ENCODE assay signal across 8 cellular contexts in the genomic region with DNA sequence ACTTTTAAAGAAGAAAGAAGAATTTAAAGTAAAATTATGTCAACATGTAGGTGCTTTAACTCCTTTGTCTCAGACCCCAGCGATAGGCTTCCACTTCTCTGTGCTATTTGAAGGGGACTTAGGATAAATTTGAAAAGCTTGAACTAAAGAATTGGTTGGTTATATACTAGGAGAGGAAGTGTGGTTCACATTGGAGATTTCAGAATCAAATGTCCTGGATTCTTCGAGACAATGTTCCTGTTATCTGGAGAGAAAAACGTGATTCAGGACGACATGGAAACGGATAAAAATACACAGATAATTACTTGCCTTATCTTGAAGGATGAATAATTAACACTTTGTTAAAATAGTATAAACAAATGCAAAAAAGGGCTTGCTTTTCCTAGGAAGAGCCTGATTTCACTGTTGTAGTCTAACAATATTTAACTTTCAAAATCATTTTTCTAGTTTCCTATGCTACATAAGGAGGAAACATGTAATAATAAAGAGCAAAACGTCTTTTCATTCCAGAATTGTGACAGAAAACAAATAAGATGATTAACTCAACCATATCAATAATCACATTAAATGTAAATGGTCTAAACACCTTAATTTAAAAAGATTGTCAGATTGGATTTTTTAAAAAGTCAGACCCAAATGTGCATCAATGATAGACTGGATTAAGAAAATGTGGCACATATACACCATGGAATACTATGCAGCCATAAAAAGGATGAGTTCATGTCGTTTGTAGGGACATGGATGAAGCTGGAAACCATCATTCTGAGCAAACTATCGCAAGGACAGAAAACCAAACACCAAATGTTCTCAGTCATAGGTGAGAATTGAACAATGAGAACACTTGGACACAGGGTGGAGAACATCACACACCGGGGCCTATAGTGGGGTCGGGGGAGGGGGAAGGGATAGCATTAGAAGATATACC. TPM values are rescaled to one million over a fixed set of nuclear protein-coding genes. Genes with fewer than 3 reads are reported as not detected.
A peak's percentile ranks its signal among the peaks of the same experiment; 100 is the strongest.
DNase-seq lines count a peak whose midpoint lies in the region; ATAC-seq and TF ChIP-seq lines count a peak whose summit lies in the region.

No MANE protein-coding gene starts in this region.

- H3K27me3 Mint-ChIP-seq in naive thymus-derived CD8-positive, alpha-beta T cell: peaks cover 6 to 22% (median 11%) of the 10 kb centered on the region in 5 donors

- peak overlapping the region; percentile 99 to 100 (median 100) for H3K27ac Mint-ChIP-seq in naive thymus-derived CD8-positive, alpha-beta T cell

- intact Hi-C loops in dorsolateral prefrontal cortex (cut with DNase I): no loop called here

- no peaks in the 10 kb centered on the region for H3K27me3 ChIP-seq in BLaER1 treated with 17β-estradiol and CSF1 and Interleukin-3, amounts not matched to agents 10 nM and 100 nM
- no peaks in the 10 kb centered on the region for H3K27me3 ChIP-seq in dorsolateral prefrontal cortex

- peak overlapping the region; percentile 75 to 93 (median 86) for H3K27ac ChIP-seq in BLaER1 treated with 17β-estradiol and CSF1 and Interleukin-3, amounts not matched to agents 10 nM and 100 nM
- H3K27ac ChIP-seq in dorsolateral prefrontal cortex: peak overlapping the region; percentile 14 to 95 (median 85)

- H3K4me1 ChIP-seq in BLaER1 treated with 17β-estradiol and CSF1 and Interleukin-3, amounts not matched to agents 10 nM and 100 nM: peaks cover 10 to 23% (median 13%) of the 10 kb centered on the region in 10 experiments

- POLR2A ChIA-PET in naive thymus-derived CD8-positive, alpha-beta T cell (lab: Charles Lee): interaction anchor here (0.5 to 2.2 kb wide), 7 partner anchors 36 to 246 kb away, joined by 3 to 18 read pairs (median 6); partner anchors contain the start of genes FBL, PSMC4, ZNF546 and ZNF780B

- peaks cover 26 to 49% (median 47%) of the 10 kb centered on the region in 4 donors for H3K4me1 Mint-ChIP-seq in naive thymus-derived CD8-positive, alpha-beta T cell

- ATAC-seq in naive thymus-derived CD8-positive, alpha-beta T cell: no peak
- ATAC-seq in esophagus mucosa: no peak

- H3K9ac ChIP-seq in BLaER1 treated with 17β-estradiol and CSF1 and Interleukin-3, amounts not matched to agents 10 nM and 100 nM: peak overlapping the region; percentile 83 to 93 (median 86)

- H4K20me1 ChIP-seq in BLaER1 treated with 17β-estradiol and CSF1 and Interleukin-3, amounts not matched to agents 10 nM and 100 nM: peaks cover 0 to 8% (median 0%) of the 10 kb centered on the region in 11 experiments; a peak in 2 of 22 replicates

- peaks cover 24 to 37% (median 30%) of the 10 kb centered on the region in 11 experiments for H3K9me3 ChIP-seq in BLaER1 treated with 17β-estradiol and CSF1 and Interleukin-3, amounts not matched to agents 10 nM and 100 nM (replicated peaks in 1 of 11)

- H3K4me3 Mint-ChIP-seq in naive thymus-derived CD8-positive, alpha-beta T cell: peak overlapping the region; percentile 99 to 100 (median 100)

- DNase-seq in LNCaP clone FGC (ENCODE audit: low read depth) (no peak), dorsolateral prefrontal cortex (no peak), NCI-H2171 treated with DMSO at 0.1 percent for 48 hours (lab: John Stamatoyannopoulos, UW) (no peak), NCI-H1092 (lab: John Stamatoyannopoulos, UW) (no peak)
- DNase-seq in naive thymus-derived CD8-positive, alpha-beta T cell: no peak
- no peak for DNase-seq in stimulated activated CD4-positive, alpha-beta T cell treated with anti-CD3 and anti-CD28 coated beads, Interleukin-12 subunit alpha, Interleukin-12 subunit beta, amount 100 ng/mL, for 4 hours

- H3K9me3 Mint-ChIP-seq in naive thymus-derived CD8-positive, alpha-beta T cell: peaks cover 0 to 13% (median 6%) of the 10 kb centered on the region in 9 donors

- peak overlapping the region; percentile 83 to 93 (median 88) for H3K4me2 ChIP-seq in BLaER1 treated with 17β-estradiol and CSF1 and Interleukin-3, amounts not matched to agents 10 nM and 100 nM

- H3K36me3 ChIP-seq in BLaER1 treated with 17β-estradiol and CSF1 and Interleukin-3, amounts not matched to agents 10 nM and 100 nM: peaks cover 0 to 25% (median 12%) of the 10 kb centered on the region in 11 experiments; a peak in 17 of 22 replicates

- H3K4me3 ChIP-seq in BLaER1 treated with 17β-estradiol and CSF1 and Interleukin-3, amounts not matched to agents 10 nM and 100 nM: peak overlapping the region; percentile 68 to 87 (median 81)
- H3K4me3 ChIP-seq in LNCaP clone FGC (ENCODE audit: low read depth, low read length): peak overlapping the region; percentile 93
- H3K4me3 ChIP-seq in dorsolateral prefrontal cortex: peak overlapping the region; percentile 55 to 99 (median 86)

- H3K36me3 Mint-ChIP-seq in naive thymus-derived CD8-positive, alpha-beta T cell: peaks cover 13 to 17% (median 13%) of the 10 kb centered on the region in 3 donors

- TF ChIP-seq CTCF in LNCaP clone FGC (IDR thresholded peaks at IDR 0.05; ENCODE audit: control insufficient read depth, extremely low read depth, insufficient read depth) (no peak), dorsolateral prefrontal cortex (IDR thresholded peaks at IDR 0.05 in 54 of 56, conservative IDR thresholded peaks at IDR 0.05 in 2 of 56; ENCODE audit: low read depth in 1 of 56, partially characterized antibody in 56 of 56) (no peak)

RNA-seq across cellular contexts. Expression of gene ZNF780A, which starts 0.7 kb away (rescaled TPM):
- total RNA-seq in dorsolateral prefrontal cortex (10 to 100 TPM; 16.3 to 42.6 (median 25.3) TPM), esophagus mucosa (10.2 TPM)
- 10 to 100 TPM; 33.7 to 35.1 TPM for total RNA-seq in naive thymus-derived CD8-positive, alpha-beta T cell
- polyA plus RNA-seq in naive thymus-derived CD8-positive, alpha-beta T cell: 10 to 100 TPM; 22.8 to 28.3 (median 26.9) TPM

RNA-seq across cellular contexts. Expression of gene ZNF780B, which starts 35.4 kb away (rescaled TPM):
- total RNA-seq in dorsolateral prefrontal cortex (10 to 100 TPM; 35.3 to 86.8 (median 54.0) TPM), esophagus mucosa (8.2 TPM)
- total RNA-seq in naive thymus-derived CD8-positive, alpha-beta T cell: 10 to 100 TPM; 61.5 to 70.8 TPM
- polyA plus RNA-seq in naive thymus-derived CD8-positive, alpha-beta T cell: 10 to 100 TPM; 13.3 to 18.4 (median 15.4) TPM
